Comparison of ENCODE assay signal across 30 cellular contexts in genomic region chr20:2244993-2245392, GRCh38. TPM values are rescaled to one million over a fixed set of nuclear protein-coding genes. Genes with fewer than 3 reads are reported as not detected.
DNase-seq lines count a peak whose midpoint lies in the region; ATAC-seq and TF ChIP-seq lines count a peak whose summit lies in the region.
"Had no signal": no experiment of that assay in that cellular context is flagged by ENCODE, and none has a peak within 500 bp of the region (broad histone marks: within the 10 kb centered on the region; RNA-seq: fewer than 3 reads in every experiment).

No MANE protein-coding gene starts in this region.

- DNase-seq in GM23338 (ENCODE audit: low spot score) (peak; percentile 35), islet precursor cell (peak; percentile 50), iPS-NIHi11 (ENCODE audit: low spot score) (no peak), H4 (ENCODE audit: low spot score) (no peak), left colon (no peak)
- DNase-seq in stimulated activated naive CD4-positive, alpha-beta T cell treated with Interleukin-2 at 50 U/mL for 16 hours (lab: John Stamatoyannopoulos, UW) = no peak
- DNase-seq: activated B cell treated with CpG ODN at 0.5 μM for 24 hours; activated CD4-positive, alpha-beta T cell treated with anti-CD3 and anti-CD28 coated beads, Interleukin-2, amount 50 U/mL, for 4 hours; activated naive CD4-positive, alpha-beta T cell treated with anti-CD3 and anti-CD28 coated beads, Interleukin-2, amount 10 ng/mL, durations not matched to agents 7 days and 5 days; dorsolateral prefrontal cortex; EL; GM23248; IMR-90; naive thymus-derived CD4-positive, alpha-beta T cell; NCI-H1105 treated with DMSO at 0.1 percent for 48 hours; NCI-H2029 treated with DMSO at 0.1 percent for 48 hours; PC-3; substantia nigra; SW 1271; T1000 had no signal

- H3K9me3 Mint-ChIP-seq in GM23338 = no peaks in the 10 kb centered on the region
- H3K9me3 Mint-ChIP-seq: activated B cell treated with CpG ODN at 0.5 μM for 24 hours; activated naive CD4-positive, alpha-beta T cell treated with anti-CD3 and anti-CD28 coated beads, Interleukin-2, amount 10 ng/mL, durations not matched to agents 7 days and 5 days; activated T-helper 1 cell treated with anti-CD3 and anti-CD28 coated beads, Interleukin-12 subunit alpha, Interleukin-12 subunit beta, Interleukin-2, Interleukin-4 antibody, amounts not matched to agents 30 ng/mL and 10 ng/mL and 1 ng/mL, durations not matched to agents 14 hours and 24 hours and 36 hours; mesothelial cell of epicardium; type B pancreatic cell had no signal

- no peak overlapping the region for H3K27ac Mint-ChIP-seq in GM23338
- H3K27ac Mint-ChIP-seq: activated B cell treated with CpG ODN at 0.5 μM for 24 hours; activated naive CD4-positive, alpha-beta T cell treated with anti-CD3 and anti-CD28 coated beads, Interleukin-2, amount 10 ng/mL, durations not matched to agents 7 days and 5 days; activated T-helper 1 cell treated with anti-CD3 and anti-CD28 coated beads, Interleukin-12 subunit alpha, Interleukin-12 subunit beta, Interleukin-2, Interleukin-4 antibody, amounts not matched to agents 30 ng/mL and 10 ng/mL and 1 ng/mL, durations not matched to agents 14 hours and 24 hours and 36 hours; mesothelial cell of epicardium; naive thymus-derived CD4-positive, alpha-beta T cell had no signal

- TF ChIP-seq CTCF in GM23338 (conservative IDR thresholded peaks at IDR 0.05; ENCODE audit: low read depth in 2 of 2) (peak in 1 of 2 experiments; percentile 38; a peak in 2 of 4 replicates), OCI-LY3 (IDR thresholded peaks at IDR 0.05; ENCODE audit: low read depth, low read length) (peak; percentile 56)

- H3K4me2 ChIP-seq in BLaER1 = peak overlapping the region; percentile 11
- peak overlapping the region; percentile 42 for H3K4me2 ChIP-seq in GM23338
- H3K4me2 ChIP-seq in OCI-LY3 (ENCODE audit: low read length) = no peak overlapping the region

- no peaks in the 10 kb centered on the region for H3K27me3 ChIP-seq in BLaER1
- H3K27me3 ChIP-seq in GM23338 (ENCODE audit: insufficient read depth) = no peaks in the 10 kb centered on the region
- H3K27me3 ChIP-seq in OCI-LY3 (ENCODE audit: low read depth, low read length) = no peaks in the 10 kb centered on the region
- H3K27me3 ChIP-seq: dorsolateral prefrontal cortex, right atrium auricular region had no signal

- peaks cover 29% of the 10 kb centered on the region for H3K4me1 Mint-ChIP-seq in GM23338
- H3K4me1 Mint-ChIP-seq: activated B cell treated with CpG ODN at 0.5 μM for 24 hours; activated naive CD4-positive, alpha-beta T cell treated with anti-CD3 and anti-CD28 coated beads, Interleukin-2, amount 10 ng/mL, durations not matched to agents 7 days and 5 days; naive thymus-derived CD4-positive, alpha-beta T cell had no signal

- H2AFZ ChIP-seq in GM23338 = peak overlapping the region; percentile 28; the same call in 1 of the 2 replicates
- H2AFZ ChIP-seq in OCI-LY3 (ENCODE audit: low read depth, low read length) = peak overlapping the region; percentile 33; the same call in 1 of the 2 replicates
- H2AFZ ChIP-seq: GM23248 had no signal

- intact Hi-C loops in left colon (cut with DNase I, micrococcal nuclease) = no loop called here

- H3K4me3 ChIP-seq in BLaER1 = no peak overlapping the region
- H3K4me3 ChIP-seq in GM23338 = no peak overlapping the region
- no peak overlapping the region for H3K4me3 ChIP-seq in OCI-LY3 (ENCODE audit: low read length)
- H3K4me3 ChIP-seq: dorsolateral prefrontal cortex, GM23248, right atrium auricular region had no signal

- no peaks in the 10 kb centered on the region for H3F3A ChIP-seq in GM23338 (replicated peaks; ENCODE audit: low read depth)

- no peaks in the 10 kb centered on the region for H3K9me2 ChIP-seq in GM23338 (ENCODE audit: insufficient read depth)

- no peak overlapping the region for H3K27ac ChIP-seq in BLaER1
- no peak overlapping the region for H3K27ac ChIP-seq in GM23338 (ENCODE audit: low read depth)
- H3K27ac ChIP-seq in OCI-LY3 (ENCODE audit: low read length) = no peak overlapping the region
- H3K27ac ChIP-seq: dorsolateral prefrontal cortex, GM23248, right atrium auricular region had no signal

- no peaks in the 10 kb centered on the region for H3K9me3 ChIP-seq in BLaER1
- no peaks in the 10 kb centered on the region for H3K9me3 ChIP-seq in OCI-LY3 (ENCODE audit: insufficient read depth, low read length)
- H3K9me3 ChIP-seq: right atrium auricular region had no signal

- peaks cover 9% of the 10 kb centered on the region for H3K27me3 Mint-ChIP-seq in GM23338 (ENCODE audit: insufficient read depth, low read depth, poor library complexity)
- H3K27me3 Mint-ChIP-seq: type B pancreatic cell had no signal

- no peaks in the 10 kb centered on the region for H3K36me3 Mint-ChIP-seq in GM23338 (ENCODE audit: low read depth)
- H3K36me3 Mint-ChIP-seq: activated naive CD4-positive, alpha-beta T cell treated with anti-CD3 and anti-CD28 coated beads, Interleukin-2, amount 10 ng/mL, durations not matched to agents 7 days and 5 days; brain; mesothelial cell of epicardium; naive thymus-derived CD4-positive, alpha-beta T cell; type B pancreatic cell had no signal

- H3K36me3 ChIP-seq in BLaER1 = no peaks in the 10 kb centered on the region
- no peaks in the 10 kb centered on the region for H3K36me3 ChIP-seq in GM23338 (ENCODE audit: insufficient read depth)
- H3K36me3 ChIP-seq in OCI-LY3 (replicated peaks; ENCODE audit: low read depth, low read length) = no peaks in the 10 kb centered on the region
- H3K36me3 ChIP-seq: right atrium auricular region had no signal

- H3K79me2 ChIP-seq in GM23338 (replicated peaks; ENCODE audit: insufficient read depth) (no peaks in the 10 kb centered on the region), OCI-LY3 (ENCODE audit: low read length) (no peaks in the 10 kb centered on the region)

- H4K20me1 ChIP-seq in BLaER1 (no peaks in the 10 kb centered on the region), GM23338 (replicated peaks; ENCODE audit: insufficient read depth) (no peaks in the 10 kb centered on the region), OCI-LY3 (ENCODE audit: insufficient read depth, low read length) (no peaks in the 10 kb centered on the region)

- 0 out of 3 replicates have a peak overlapping the region, but pooled peaks have one; percentile 24 for H3K4me3 Mint-ChIP-seq in GM23338
- H3K4me3 Mint-ChIP-seq: activated B cell treated with CpG ODN at 0.5 μM for 24 hours; activated naive CD4-positive, alpha-beta T cell treated with anti-CD3 and anti-CD28 coated beads, Interleukin-2, amount 10 ng/mL, durations not matched to agents 7 days and 5 days; activated T-helper 1 cell treated with anti-CD3 and anti-CD28 coated beads, Interleukin-12 subunit alpha, Interleukin-12 subunit beta, Interleukin-2, Interleukin-4 antibody, amounts not matched to agents 30 ng/mL and 10 ng/mL and 1 ng/mL, durations not matched to agents 14 hours and 24 hours and 36 hours; mesothelial cell of epicardium; naive thymus-derived CD4-positive, alpha-beta T cell had no signal

- H3K9ac ChIP-seq in BLaER1 (no peak overlapping the region), OCI-LY3 (ENCODE audit: low read length) (no peak overlapping the region)
- H3K9ac ChIP-seq: GM23248 had no signal

- peaks cover 8% of the 10 kb centered on the region for H3K4me1 ChIP-seq in BLaER1
- peaks cover 29% of the 10 kb centered on the region for H3K4me1 ChIP-seq in GM23338 (ENCODE audit: insufficient read depth)
- peaks cover 24% of the 10 kb centered on the region for H3K4me1 ChIP-seq in OCI-LY3 (ENCODE audit: low read length)
- H3K4me1 ChIP-seq: right atrium auricular region had no signal

- ATAC-seq in GM23338 (peak; percentile 71), left colon (no peak)
- ATAC-seq: naive thymus-derived CD4-positive, alpha-beta T cell; PC-3; Right ventricle myocardium inferior had no signal

TF ChIP-seq in GM23338, 12 proteins besides CTCF, POLR2A, EP300 and RAD21:
- TF ChIP-seq STAT1 (IDR thresholded peaks at IDR 0.05; ENCODE audit: unreplicated experiment) (no peak), NANOG (IDR thresholded peaks at IDR 0.05; ENCODE audit: borderline replicate concordance) (no peak), ZNF331 (CRISPR knock-in tag; IDR thresholded peaks at IDR 0.05; ENCODE audit: low read depth) (no peak), EZH2 (IDR thresholded peaks at IDR 0.05; ENCODE audit: low read depth, unreplicated experiment) (no peak), ZNF114 (CRISPR knock-in tag; IDR thresholded peaks at IDR 0.05) (no peak)

RNA-seq across cellular contexts. Expression of gene TGM3, which starts 50.8 kb away (rescaled TPM):
- total RNA-seq in GM23338 (2014; rRNA removed; shearing (Covaris generic)) = 0.08 TPM in 1 of 2 replicates, not detected in the other
- 0.08 TPM in 1 of 2 replicates, not detected in the other for polyA plus RNA-seq in GM23338 (2016; fragmentation: Nextera tagmentation; extraction: Ambion mirVana)
- total RNA-seq in H4 (2014; rRNA removed; shearing (Covaris generic)) = not detected in 2 replicates
- under 1 TPM; 0.36 to 0.43 TPM for total RNA-seq in left colon
- total RNA-seq: activated B cell treated with CpG ODN at 0.5 μM for 24 hours; activated T-helper 1 cell treated with anti-CD3 and anti-CD28 coated beads, Interleukin-12 subunit alpha, Interleukin-12 subunit beta, Interleukin-2, Interleukin-4 antibody, amounts not matched to agents 30 ng/mL and 10 ng/mL and 1 ng/mL, durations not matched to agents 14 hours and 24 hours and 36 hours; glomerular endothelial cell; IMR-90; naive thymus-derived CD4-positive, alpha-beta T cell; osteocyte; PC-3; right atrium auricular region; Right ventricle myocardium inferior had no signal
- polyA plus RNA-seq: IMR-90; naive thymus-derived CD4-positive, alpha-beta T cell had no signal

Comparison
In these comparisons a context has a peak if more than half of its experiments do, and no peak if none do; other contexts are left out.
1. DNase-seq: peak in GM23338 (single experiment) and islet precursor cell (single experiment); none in iPS-NIHi11 (single experiment), stimulated activated naive CD4-positive, alpha-beta T cell treated with Interleukin-2 at 50 U/mL for 16 hours (single experiment), H4 (single experiment) and left colon (0 of 2).